In the genomic region with DNA sequence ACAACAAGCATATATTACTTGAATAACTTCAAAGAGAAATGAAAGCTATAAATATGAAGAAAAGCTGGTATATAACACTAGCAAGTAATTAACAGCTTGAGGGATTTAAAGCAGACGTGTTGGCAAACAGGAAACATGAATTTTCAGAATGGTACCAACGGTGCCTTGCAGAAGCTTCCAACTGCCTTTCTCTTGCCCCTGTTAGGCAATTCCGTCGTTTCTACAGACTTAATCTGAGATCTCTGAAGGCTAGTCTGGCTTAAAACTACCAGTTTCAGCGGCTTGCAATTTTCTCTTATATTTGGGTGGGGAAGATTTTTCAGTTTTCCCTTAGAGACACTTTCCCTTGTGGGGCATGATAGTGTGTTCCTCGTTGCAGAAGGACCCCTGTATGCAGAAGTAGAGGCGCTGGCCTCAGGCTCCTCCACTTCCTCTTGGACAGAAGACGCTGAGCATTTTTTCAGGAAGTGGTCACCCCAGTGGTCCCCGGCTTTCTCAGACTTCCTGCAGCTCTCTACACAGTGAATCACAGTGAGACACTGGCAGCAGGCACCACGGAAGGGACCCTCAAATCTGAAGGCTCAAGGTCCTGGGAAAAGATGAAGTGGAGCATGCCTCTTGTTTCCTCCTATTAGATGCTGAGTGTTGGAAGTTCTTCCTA, we compare ENCODE assay signal across 1 cellular context.
TF ChIP-seq lines count a peak whose summit lies in the region.

No MANE protein-coding gene starts in this region.

TF ChIP-seq in WTC11, 78 proteins besides CTCF, POLR2A, EP300 and RAD21 (continued from another document):
- no peak for TF ChIP-seq ZNF263 (CRISPR knock-in tag; IDR thresholded peaks at IDR 0.05; ENCODE audit: low read depth)
- TF ChIP-seq RELA (CRISPR knock-in tag; IDR thresholded peaks at IDR 0.05; ENCODE audit: borderline replicate concordance) = no peak
- TF ChIP-seq ATF1 (CRISPR knock-in tag; IDR thresholded peaks at IDR 0.05) = no peak
- TF ChIP-seq RORB (CRISPR knock-in tag; IDR thresholded peaks at IDR 0.05) = no peak
- no peak for TF ChIP-seq ESRRA (CRISPR knock-in tag; IDR thresholded peaks at IDR 0.05; ENCODE audit: borderline replicate concordance)
- TF ChIP-seq, protein P1, sequence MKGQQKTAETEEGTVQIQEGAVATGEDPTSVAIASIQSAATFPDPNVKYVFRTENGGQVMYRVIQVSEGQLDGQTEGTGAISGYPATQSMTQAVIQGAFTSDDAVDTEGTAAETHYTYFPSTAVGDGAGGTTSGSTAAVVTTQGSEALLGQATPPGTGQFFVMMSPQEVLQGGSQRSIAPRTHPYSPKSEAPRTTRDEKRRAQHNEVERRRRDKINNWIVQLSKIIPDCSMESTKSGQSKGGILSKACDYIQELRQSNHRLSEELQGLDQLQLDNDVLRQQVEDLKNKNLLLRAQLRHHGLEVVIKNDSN (CRISPR knock-in tag; IDR thresholded peaks at IDR 0.05) = no peak
- TF ChIP-seq, protein P2, sequence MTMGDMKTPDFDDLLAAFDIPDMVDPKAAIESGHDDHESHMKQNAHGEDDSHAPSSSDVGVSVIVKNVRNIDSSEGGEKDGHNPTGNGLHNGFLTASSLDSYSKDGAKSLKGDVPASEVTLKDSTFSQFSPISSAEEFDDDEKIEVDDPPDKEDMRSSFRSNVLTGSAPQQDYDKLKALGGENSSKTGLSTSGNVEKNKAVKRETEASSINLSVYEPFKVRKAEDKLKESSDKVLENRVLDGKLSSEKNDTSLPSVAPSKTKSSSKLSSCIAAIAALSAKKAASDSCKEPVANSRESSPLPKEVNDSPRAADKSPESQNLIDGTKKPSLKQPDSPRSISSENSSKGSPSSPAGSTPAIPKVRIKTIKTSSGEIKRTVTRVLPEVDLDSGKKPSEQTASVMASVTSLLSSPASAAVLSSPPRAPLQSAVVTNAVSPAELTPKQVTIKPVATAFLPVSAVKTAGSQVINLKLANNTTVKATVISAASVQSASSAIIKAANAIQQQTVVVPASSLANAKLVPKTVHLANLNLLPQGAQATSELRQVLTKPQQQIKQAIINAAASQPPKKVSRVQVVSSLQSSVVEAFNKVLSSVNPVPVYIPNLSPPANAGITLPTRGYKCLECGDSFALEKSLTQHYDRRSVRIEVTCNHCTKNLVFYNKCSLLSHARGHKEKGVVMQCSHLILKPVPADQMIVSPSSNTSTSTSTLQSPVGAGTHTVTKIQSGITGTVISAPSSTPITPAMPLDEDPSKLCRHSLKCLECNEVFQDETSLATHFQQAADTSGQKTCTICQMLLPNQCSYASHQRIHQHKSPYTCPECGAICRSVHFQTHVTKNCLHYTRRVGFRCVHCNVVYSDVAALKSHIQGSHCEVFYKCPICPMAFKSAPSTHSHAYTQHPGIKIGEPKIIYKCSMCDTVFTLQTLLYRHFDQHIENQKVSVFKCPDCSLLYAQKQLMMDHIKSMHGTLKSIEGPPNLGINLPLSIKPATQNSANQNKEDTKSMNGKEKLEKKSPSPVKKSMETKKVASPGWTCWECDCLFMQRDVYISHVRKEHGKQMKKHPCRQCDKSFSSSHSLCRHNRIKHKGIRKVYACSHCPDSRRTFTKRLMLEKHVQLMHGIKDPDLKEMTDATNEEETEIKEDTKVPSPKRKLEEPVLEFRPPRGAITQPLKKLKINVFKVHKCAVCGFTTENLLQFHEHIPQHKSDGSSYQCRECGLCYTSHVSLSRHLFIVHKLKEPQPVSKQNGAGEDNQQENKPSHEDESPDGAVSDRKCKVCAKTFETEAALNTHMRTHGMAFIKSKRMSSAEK (CRISPR knock-in tag; IDR thresholded peaks at IDR 0.05; ENCODE audit: borderline replicate concordance) = no peak
